ENCODE assay signal across 8 cellular contexts in the genomic region with DNA sequence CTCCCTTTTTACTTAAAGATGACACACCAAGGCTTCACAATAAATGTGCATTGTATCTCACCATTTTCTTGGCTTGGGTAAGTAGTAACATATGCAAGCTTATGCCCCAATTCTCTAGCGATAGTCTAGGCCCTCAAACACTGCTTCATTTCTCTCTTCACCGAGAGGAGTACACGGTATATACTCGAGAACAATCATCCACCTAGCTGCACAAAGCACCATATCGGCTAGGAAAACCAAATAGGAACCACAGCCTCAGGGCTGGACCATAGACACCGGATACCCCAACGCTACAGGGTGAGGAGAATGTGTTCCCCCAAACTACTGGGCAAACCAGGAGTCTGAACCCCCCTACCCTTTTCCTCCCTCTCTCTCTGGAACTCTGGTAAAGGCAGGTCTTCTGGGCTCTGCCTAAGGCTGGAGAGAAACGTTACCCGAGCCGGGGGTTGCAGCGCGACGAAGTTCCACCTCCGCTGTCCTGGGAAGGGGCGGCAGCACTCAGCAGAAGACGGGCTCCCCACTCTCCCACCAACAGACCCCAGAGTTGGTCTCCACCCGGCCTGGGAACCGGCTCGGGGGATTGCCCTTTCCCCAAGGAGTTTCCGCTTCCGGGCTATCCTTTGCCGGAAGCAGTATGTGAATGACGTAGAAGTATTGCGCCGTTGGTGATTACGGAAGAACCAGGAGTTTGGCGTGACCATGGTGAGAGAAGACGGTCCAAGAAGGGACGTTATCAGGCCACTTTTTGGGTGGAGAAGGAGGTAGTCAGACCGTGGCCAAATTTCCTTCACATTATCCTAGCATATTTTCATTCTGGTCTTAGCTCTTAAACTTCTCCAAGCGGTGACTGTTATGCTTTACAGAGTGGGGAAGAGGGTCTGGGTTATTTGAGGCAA. TPM values are rescaled to one million over a fixed set of nuclear protein-coding genes. Genes with fewer than 3 reads are reported as not detected.
A peak's percentile ranks its signal among the peaks of the same experiment; 100 is the strongest.
DNase-seq lines count a peak whose midpoint lies in the region; ATAC-seq and TF ChIP-seq lines count a peak whose summit lies in the region.

TSS of gene AREL1 (minus strand) at position 582 of the 896 bp plus-strand sequence. CDS start 27,465 bp downstream, outside the sequence.
TSS of gene FCF1 (plus strand) at position 646 of the 896 bp plus-strand sequence. CDS start at position 700, 54 bp downstream.

- H3K9me3 ChIP-seq in AG04450 (ENCODE audit: control insufficient read depth, insufficient read depth, low read length): no peaks in the 10 kb centered on the region

- no peak within 1 kb of the TSS for H3K18ac ChIP-seq in mesendoderm (ENCODE audit: low read length)

- DNase-seq in AG04450 (ENCODE audit: low read depth, low spot score) (peak; percentile 49), mesendoderm (peak; percentile 97), NCI-H2196 (lab: John Stamatoyannopoulos, UW; ENCODE audit: unreplicated experiment) (no peak)
- peak; percentile 68 for DNase-seq in activated CD4-positive, alpha-beta T cell treated with anti-CD3 and anti-CD28 coated beads, Interleukin-2, amount 50 U/mL, for 1 hour
- peak; percentile 77 to 79 (median 77) for DNase-seq in effector memory CD8-positive, alpha-beta T cell
- peak; percentile 57 to 71 for DNase-seq in stimulated activated CD8-positive, alpha-beta memory T cell treated with anti-CD3 and anti-CD28 coated beads, Interleukin-15, amount 100 ng/mL, for 4 hours (ENCODE audit: low read depth in 2 of 2)

- peak within 1 kb of the TSS; percentile 26 for H3K4ac ChIP-seq in mesendoderm (ENCODE audit: low read depth, low read length)

- H3K4me2 ChIP-seq in mesendoderm (ENCODE audit: low read length): peak within 1 kb of the TSS; percentile 99

- H3K4me1 ChIP-seq in mesendoderm (ENCODE audit: control insufficient read depth, low read depth, low read length): peaks cover 1% of the 10 kb centered on the region

- no peak within 1 kb of the TSS for H3K23ac ChIP-seq in mesendoderm (ENCODE audit: low read length)

- peak within 1 kb of the TSS; percentile 96 for H2AK5ac ChIP-seq in mesendoderm (ENCODE audit: low read length)

- peaks cover 14% of the 10 kb centered on the region for H3K79me1 ChIP-seq in mesendoderm (ENCODE audit: low read length)

- H3K27me3 Mint-ChIP-seq in effector memory CD8-positive, alpha-beta T cell: no peaks in the 10 kb centered on the region

- H2BK120ac ChIP-seq in mesendoderm (ENCODE audit: low read depth, low read length): no peak within 1 kb of the TSS

- H3K9me3 Mint-ChIP-seq in effector memory CD8-positive, alpha-beta T cell: no peaks in the 10 kb centered on the region

- POLR2A ChIA-PET in AG04450 (lab: Yijun Ruan, JAX): no interaction called here

- peaks cover 35% of the 10 kb centered on the region for H3K79me2 ChIP-seq in mesendoderm (ENCODE audit: control insufficient read depth, insufficient read depth, low read length)

- no peaks in the 10 kb centered on the region for H3K27me3 ChIP-seq in AG04450 (ENCODE audit: control insufficient read depth, insufficient read depth, low read length)
- no peaks in the 10 kb centered on the region for H3K27me3 ChIP-seq in mesendoderm (ENCODE audit: insufficient read depth, low read length, poor library complexity)

- H2BK15ac ChIP-seq in mesendoderm (replicated peaks; ENCODE audit: low read depth): no peak within 1 kb of the TSS

- H4K5ac ChIP-seq in mesendoderm (ENCODE audit: low read length): peak within 1 kb of the TSS; percentile 91

- H3K9ac ChIP-seq in mesendoderm (ENCODE audit: low read length): peak within 1 kb of the TSS; percentile 97

- ATAC-seq in GM19328 (IDR thresholded peaks at IDR 0.05; ENCODE audit: unreplicated experiment) (peak; percentile 93), HG03558 (IDR thresholded peaks at IDR 0.05; ENCODE audit: extremely low read depth, unreplicated experiment) (peak; percentile 88)
- ATAC-seq in effector memory CD8-positive, alpha-beta T cell (replicated peaks): peak; percentile 97

- peaks cover 33% of the 10 kb centered on the region for H3K36me3 Mint-ChIP-seq in effector memory CD8-positive, alpha-beta T cell (ENCODE audit: insufficient read depth)

- H3K4me3 Mint-ChIP-seq in effector memory CD8-positive, alpha-beta T cell: peak within 1 kb of the TSS; percentile 90

- peak within 1 kb of the TSS; percentile 69 for H3K27ac ChIP-seq in AG04450 (ENCODE audit: low read depth, low read length)
- H3K27ac ChIP-seq in mesendoderm (ENCODE audit: low read depth, low read length): no peak within 1 kb of the TSS

- H4K8ac ChIP-seq in mesendoderm (ENCODE audit: low read depth, low read length): peak within 1 kb of the TSS; percentile 98

- no peak within 1 kb of the TSS for H2BK5ac ChIP-seq in mesendoderm (ENCODE audit: low read length)

- peak within 1 kb of the TSS; percentile 93 for H3K4me3 ChIP-seq in AG04450 (ENCODE audit: low read depth, low read length)
- H3K4me3 ChIP-seq in mesendoderm (ENCODE audit: low read length): peak within 1 kb of the TSS; percentile 100

- peaks cover 23 to 60% of the 10 kb centered on the region in 2 donors for H3K4me1 Mint-ChIP-seq in effector memory CD8-positive, alpha-beta T cell (ENCODE audit: low read depth in 2 of 2)

- peak within 1 kb of the TSS; percentile 95 to 96 for H3K27ac Mint-ChIP-seq in effector memory CD8-positive, alpha-beta T cell

- CTCF ChIA-PET in AG04450 (lab: Charles Lee): no interaction called here

- WGBS in mesendoderm (ENCODE audit: extremely low coverage, insufficient coverage, low lambda C conversion rate): no CpG with 5 or more reads among the region's 31 CpGs

- H3K56ac ChIP-seq in mesendoderm (ENCODE audit: low read length): peak within 1 kb of the TSS; percentile 97

- no peak for TF ChIP-seq CTCF in AG04450 (IDR thresholded peaks at IDR 0.05; ENCODE audit: low read depth, low read length)

- H3K36me3 ChIP-seq in mesendoderm (ENCODE audit: control insufficient read depth, insufficient read depth, low read length): no peaks in the 10 kb centered on the region

RNA-seq across cellular contexts. Expression of gene AREL1, which starts in this region (rescaled TPM):
- 51.8 and 55.3 TPM in 2 replicates for polyA plus RNA-seq in AG04450 (2011; rRNA removed)
- 102 and 119 TPM in 2 replicates for polyA minus RNA-seq in AG04450 (2011; rRNA and poly(A)+ RNA removed)
- polyA plus RNA-seq in mesendoderm (2013, experiment 1 of 2): 17.4 TPM
- 18.3 TPM for polyA plus RNA-seq in mesendoderm (2013, experiment 2 of 2)

RNA-seq across cellular contexts. Expression of gene FCF1, which starts in this region (rescaled TPM):
- 61.3 and 78.5 TPM in 2 replicates for polyA plus RNA-seq in AG04450 (2011; rRNA removed)
- polyA minus RNA-seq in AG04450 (2011; rRNA and poly(A)+ RNA removed): 27.1 and 58.3 TPM in 2 replicates
- polyA plus RNA-seq in mesendoderm (2013, experiment 1 of 2): 84.5 TPM
- 83.5 TPM for polyA plus RNA-seq in mesendoderm (2013, experiment 2 of 2)
